28 cellular contexts compared by ENCODE assay signal in genomic region chr3:42682301-42683070, GRCh38. TPM values are rescaled to one million over a fixed set of nuclear protein-coding genes. Genes with fewer than 3 reads are reported as not detected.
DNase-seq lines count a peak whose midpoint lies in the region; ATAC-seq, FAIRE-seq and TF ChIP-seq lines count a peak whose summit lies in the region.
"Had no signal": no experiment of that assay in that cellular context is flagged by ENCODE, and none has a peak within 500 bp of the region (broad histone marks: within the 10 kb centered on the region; RNA-seq: fewer than 3 reads in every experiment).

No MANE protein-coding gene starts in this region.

- H3K27ac ChIP-seq in RWPE2 (ENCODE audit: poor library complexity, severe bottlenecking) (no peak overlapping the region), kidney (ENCODE audit: low read depth in 2 of 2, low read length in 2 of 2) (no peak overlapping the region), skeletal muscle tissue (ENCODE audit: low read depth, low read length) (peak overlapping the region; percentile 95), osteoblast (ENCODE audit: low read depth, low read length) (no peak overlapping the region)
- H3K27ac ChIP-seq: upper lobe of left lung had no signal

- FAIRE-seq in kidney (lab: Jason Lieb, UNC): no peak
- FAIRE-seq: GM19239, HepG2, keratinocyte had no signal

- H3K4me3 Mint-ChIP-seq in activated B cell treated with CpG ODN at 0.5 μM for 24 hours: no peak overlapping the region
- H3K4me3 Mint-ChIP-seq: activated naive CD8-positive, alpha-beta T cell treated with anti-CD3 and anti-CD28 coated beads, Interleukin-2, amount 10 ng/mL, durations not matched to agents 7 days and 5 days had no signal

- H3K27me3 ChIP-seq in RWPE2 (ENCODE audit: insufficient read depth, poor library complexity, severe bottlenecking) (peaks cover 19% of the 10 kb centered on the region), skeletal muscle tissue (ENCODE audit: control insufficient read depth in 3 of 3, insufficient read depth in 3 of 3, low read length in 3 of 3) (peaks cover 0 to 6% (median 0%) of the 10 kb centered on the region in 3 donors), osteoblast (ENCODE audit: insufficient read depth, low read length) (peaks cover 25% of the 10 kb centered on the region)

- DNase-seq in RWPE2 (ENCODE audit: low spot score) (peak; percentile 18), activated B cell treated with CpG ODN at 0.5 μM for 24 hours (peak; percentile 1), kidney (peak; percentile 46), osteoblast (ENCODE audit: insufficient read length, low spot score, missing footprints) (no peak), T-helper 1 cell (no peak)
- DNase-seq: activated CD4-positive, alpha-beta T cell treated with anti-CD3 and anti-CD28 coated beads, Interleukin-2, amount 50 U/mL, for 48 hours; activated effector memory CD4-positive, alpha-beta T cell treated with Interleukin-2 at 50 U/mL for 16 hours; activated naive CD8-positive, alpha-beta T cell treated with anti-CD3 and anti-CD28 coated beads, Interleukin-2, amount 10 ng/mL, durations not matched to agents 7 days and 5 days; C1 segment of cervical spinal cord; COR-L47; GDM1; mammary epithelial cell; NCI-H1694 treated with DMSO at 0.1 percent for 48 hours; NCI-H2171 treated with DMSO at 0.1 percent for 48 hours; NCI-H524 treated with DMSO at 0.1 percent for 48 hours; SHP77 treated with DMSO at 0.1 percent for 48 hours; stimulated activated CD4-positive, alpha-beta T cell treated with anti-CD3 and anti-CD28 coated beads, Interleukin-2, amount 100 ng/mL, for 24 hours; T1000; upper lobe of left lung had no signal

- no peak overlapping the region for H2AFZ ChIP-seq in osteoblast (ENCODE audit: low read length)

- POLR2A ChIA-PET in activated B cell treated with CpG ODN at 0.5 μM for 24 hours (lab: Charles Lee): no interaction called here

- H3K9ac ChIP-seq in kidney (ENCODE audit: low read length in 2 of 2) (no peak overlapping the region), skeletal muscle tissue (ENCODE audit: low read depth in 1 of 3, low read length in 3 of 3) (peak overlapping the region in 2 of 3 donors; percentile 81 to 87)

- peaks cover 2% of the 10 kb centered on the region for H3K4me1 Mint-ChIP-seq in activated B cell treated with CpG ODN at 0.5 μM for 24 hours

- no peaks in the 10 kb centered on the region for H3K36me3 ChIP-seq in RWPE2 (ENCODE audit: low read depth)
- H3K36me3 ChIP-seq in kidney (ENCODE audit: control insufficient read depth in 1 of 2, insufficient read depth in 2 of 2, low read length in 2 of 2): no peaks in the 10 kb centered on the region
- H3K36me3 ChIP-seq in skeletal muscle tissue (ENCODE audit: control insufficient read depth in 3 of 3, insufficient read depth in 3 of 3, low read length in 3 of 3): peaks cover 0 to 14% (median 0%) of the 10 kb centered on the region in 3 donors
- no peaks in the 10 kb centered on the region for H3K36me3 ChIP-seq in osteoblast (ENCODE audit: insufficient read depth, low read length)
- H3K36me3 ChIP-seq: upper lobe of left lung had no signal

- ATAC-seq in RWPE2 (ENCODE audit: low read depth) (no peak), activated B cell treated with CpG ODN at 0.5 μM for 24 hours (ENCODE audit: low read depth) (no peak), GM18907 (IDR thresholded peaks at IDR 0.05; ENCODE audit: unreplicated experiment) (no peak)
- ATAC-seq: HepG2 had no signal

- H3K4me2 ChIP-seq in osteoblast (ENCODE audit: insufficient read depth, low read length): no peak overlapping the region
- H3K4me2 ChIP-seq: smooth muscle cell had no signal

- CTCF ChIA-PET in activated B cell treated with CpG ODN at 0.5 μM for 24 hours (lab: Charles Lee): no interaction called here

- no peak overlapping the region for H3K27ac Mint-ChIP-seq in activated B cell treated with CpG ODN at 0.5 μM for 24 hours
- H3K27ac Mint-ChIP-seq: activated naive CD8-positive, alpha-beta T cell treated with anti-CD3 and anti-CD28 coated beads, Interleukin-2, amount 10 ng/mL, durations not matched to agents 7 days and 5 days had no signal

- peaks cover 2% of the 10 kb centered on the region for H4K20me1 ChIP-seq in osteoblast (ENCODE audit: insufficient read depth, low read length)

- H3K79me2 ChIP-seq in osteoblast (ENCODE audit: insufficient read depth, low read length): no peaks in the 10 kb centered on the region

- no peak for TF ChIP-seq CTCF in RWPE2 (IDR thresholded peaks at IDR 0.05; ENCODE audit: poor library complexity, severe bottlenecking)
- TF ChIP-seq CTCF in activated B cell treated with CpG ODN at 0.5 μM for 24 hours (IDR thresholded peaks at IDR 0.05): no peak
- TF ChIP-seq CTCF in kidney (IDR thresholded peaks at IDR 0.05; ENCODE audit: borderline replicate concordance, extremely low read depth, insufficient read depth): no peak
- no peak for TF ChIP-seq CTCF in osteoblast (IDR thresholded peaks at IDR 0.05; ENCODE audit: extremely low read depth, low read depth, low read length)

- H3K4me1 ChIP-seq in RWPE2 (ENCODE audit: insufficient read depth, poor library complexity, severe bottlenecking) (peaks cover 4% of the 10 kb centered on the region), kidney (ENCODE audit: control insufficient read depth in 1 of 2, insufficient read depth in 1 of 2, low read depth in 1 of 2, low read length in 2 of 2) (peaks cover 0 to 4% of the 10 kb centered on the region in 2 donors), skeletal muscle tissue (ENCODE audit: control insufficient read depth in 3 of 3, insufficient read depth in 3 of 3, low read length in 3 of 3) (peaks cover 37 to 50% (median 38%) of the 10 kb centered on the region in 3 donors), osteoblast (ENCODE audit: insufficient read depth, low read length) (peaks cover 15% of the 10 kb centered on the region)

- peaks cover 10% of the 10 kb centered on the region for H3K9me3 Mint-ChIP-seq in activated B cell treated with CpG ODN at 0.5 μM for 24 hours

- H3K9me3 ChIP-seq in RWPE2 (ENCODE audit: severe bottlenecking) (no peaks in the 10 kb centered on the region), kidney (ENCODE audit: control insufficient read depth in 1 of 2, low read length in 2 of 2) (no peaks in the 10 kb centered on the region), skeletal muscle tissue (ENCODE audit: control insufficient read depth in 3 of 3, low read length in 3 of 3) (no peaks in the 10 kb centered on the region), osteoblast (ENCODE audit: low read depth, low read length) (no peaks in the 10 kb centered on the region)

- peaks cover 19% of the 10 kb centered on the region for H3K27me3 Mint-ChIP-seq in activated B cell treated with CpG ODN at 0.5 μM for 24 hours

- H3K4me3 ChIP-seq in RWPE2 (ENCODE audit: severe bottlenecking): no peak overlapping the region
- no peak overlapping the region for H3K4me3 ChIP-seq in kidney (ENCODE audit: low read length in 2 of 2)
- peak overlapping the region; percentile 18 to 58 (median 20) for H3K4me3 ChIP-seq in skeletal muscle tissue (ENCODE audit: low read length in 3 of 3)
- H3K4me3 ChIP-seq in osteoblast (ENCODE audit: insufficient read depth, low read length): no peak overlapping the region
- H3K4me3 ChIP-seq: smooth muscle cell, upper lobe of left lung had no signal

- no peaks in the 10 kb centered on the region for H3K36me3 Mint-ChIP-seq in activated B cell treated with CpG ODN at 0.5 μM for 24 hours (ENCODE audit: low read depth)
- H3K36me3 Mint-ChIP-seq: activated naive CD8-positive, alpha-beta T cell treated with anti-CD3 and anti-CD28 coated beads, Interleukin-2, amount 10 ng/mL, durations not matched to agents 7 days and 5 days had no signal

- intact Hi-C loops in activated B cell treated with CpG ODN at 0.5 μM for 24 hours (cut with micrococcal nuclease): no loop called here
- intact Hi-C loops in kidney (cut with DNase I): no loop called here

RNA-seq across cellular contexts. Expression of gene KLHL40, which starts 2.9 kb away (rescaled TPM):
- not detected in 2 replicates for total RNA-seq in activated B cell treated with CpG ODN at 0.5 μM for 24 hours
- total RNA-seq in kidney: not detected
- polyA plus RNA-seq in kidney (ENCODE audit: insufficient read depth, low read depth, low replicate concordance): not detected
- 179 TPM for total RNA-seq in skeletal muscle tissue
- total RNA-seq in osteoblast: not detected in 2 replicates
- total RNA-seq: activated naive CD8-positive, alpha-beta T cell treated with anti-CD3 and anti-CD28 coated beads, Interleukin-2, amount 10 ng/mL, durations not matched to agents 7 days and 5 days; glomerular endothelial cell; H4; HepG2; mammary epithelial cell; smooth muscle cell; upper lobe of left lung had no signal
- polyA plus RNA-seq: HepG2, keratinocyte, mammary epithelial cell, smooth muscle cell had no signal

RNA-seq across cellular contexts. Expression of gene HHATL, which starts 20.1 kb away (rescaled TPM):
- total RNA-seq in activated B cell treated with CpG ODN at 0.5 μM for 24 hours (not detected in 2 replicates), kidney (not detected), skeletal muscle tissue (23.0 TPM), osteoblast (not detected in 2 replicates)
- not detected for polyA plus RNA-seq in kidney (ENCODE audit: insufficient read depth, low read depth, low replicate concordance)
- total RNA-seq: activated naive CD8-positive, alpha-beta T cell treated with anti-CD3 and anti-CD28 coated beads, Interleukin-2, amount 10 ng/mL, durations not matched to agents 7 days and 5 days; cerebellum; glomerular endothelial cell; H4; HepG2; mammary epithelial cell; smooth muscle cell had no signal
- polyA plus RNA-seq: keratinocyte, mammary epithelial cell, smooth muscle cell had no signal

RNA-seq across cellular contexts. Expression of gene ZBTB47, which starts 29.0 kb away (rescaled TPM):
- total RNA-seq in activated B cell treated with CpG ODN at 0.5 μM for 24 hours (0.88 and 1.1 TPM in 2 replicates), kidney (26.6 TPM), skeletal muscle tissue (21.4 TPM), osteoblast (39.2 and 41.3 TPM in 2 replicates)
- 7.8 TPM for polyA plus RNA-seq in kidney (ENCODE audit: insufficient read depth, low read depth, low replicate concordance)

Comparison
In these comparisons a context has a peak if more than half of its experiments do, and no peak if none do; other contexts are left out.
1. DNase-seq: peak in RWPE2 (single experiment), activated B cell treated with CpG ODN at 0.5 μM for 24 hours (single experiment) and kidney (single experiment); none in osteoblast (single experiment) and T-helper 1 cell (0 of 5).
2. H3K4me3 ChIP-seq: peak in skeletal muscle tissue (3 of 3); none in RWPE2 (single experiment), kidney (0 of 2) and osteoblast (single experiment).
3. H3K9ac ChIP-seq: peak in skeletal muscle tissue (2 of 3); none in kidney (0 of 2).
4. RNA of gene KLHL40, which starts 2.9 kb away (total RNA-seq): 179 TPM in skeletal muscle tissue (single experiment); not detected in activated B cell treated with CpG ODN at 0.5 μM for 24 hours, not detected in kidney (single experiment) and not detected in osteoblast; every median in the first group is over 100 times any median in the second.
5. RNA of gene HHATL, which starts 20.1 kb away (total RNA-seq): 23.0 TPM in skeletal muscle tissue (single experiment); not detected in kidney (single experiment), not detected in activated B cell treated with CpG ODN at 0.5 μM for 24 hours and not detected in osteoblast; every median in the first group is over 10 times any median in the second.
6. RNA of gene ZBTB47, which starts 29.0 kb away (total RNA-seq): 39.2 to 41.3 TPM in osteoblast, 26.6 TPM in kidney (single experiment) and 21.4 TPM in skeletal muscle tissue (single experiment); 0.88 to 1.1 TPM in activated B cell treated with CpG ODN at 0.5 μM for 24 hours; every median in the first group is over 10 times any median in the second.